8 cellular contexts compared by ENCODE assay signal in genomic region chr17:21214015-21214776, GRCh38. TPM values are rescaled to one million over a fixed set of nuclear protein-coding genes. Genes with fewer than 3 reads are reported as not detected.
DNase-seq lines count a peak whose midpoint lies in the region; ATAC-seq and TF ChIP-seq lines count a peak whose summit lies in the region.

Gene TMEM11, minus strand, starts transcription at chr17:21214161. Its CDS starts 9 bp downstream, at chr17:21214152.

- H3K36me3 ChIP-seq in mucosa of descending colon (ENCODE audit: low read depth): no peaks in the 10 kb centered on the region

- H3K9me3 ChIP-seq in mucosa of descending colon: no peaks in the 10 kb centered on the region

- peak; percentile 48 for DNase-seq in DMS153 treated with DMSO at 0.1 percent for 48 hours (lab: John Stamatoyannopoulos, UW; ENCODE audit: unreplicated experiment)
- peak; percentile 73 for DNase-seq in OCI-M2 (lab: John Stamatoyannopoulos, UW; ENCODE audit: unreplicated experiment)
- DNase-seq in activated T-cell treated with anti-CD3 and anti-CD28 coated beads for 4 hours: peak; percentile 93
- peak; percentile 98 for DNase-seq in epithelial cell of esophagus (ENCODE audit: low read depth)
- peak; percentile 94 to 98 (median 96) for DNase-seq in mucosa of descending colon
- DNase-seq in stimulated activated CD8-positive, alpha-beta memory T cell treated with anti-CD3 and anti-CD28 coated beads, Interleukin-4, amount 100 ng/mL, for 1 hour (ENCODE audit: low read depth in 2 of 2, low spot score in 1 of 2): peak; percentile 76 to 87

- peaks cover 41% of the 10 kb centered on the region for H3K4me1 ChIP-seq in mucosa of descending colon (ENCODE audit: low read depth)

- H3K27me3 Mint-ChIP-seq in IgD-negative memory B cell: no peaks in the 10 kb centered on the region

- no peaks in the 10 kb centered on the region for H3K9me3 Mint-ChIP-seq in IgD-negative memory B cell

- peak within 1 kb of the TSS; percentile 89 to 96 (median 96) for H3K4me3 Mint-ChIP-seq in IgD-negative memory B cell

- intact Hi-C loops in mucosa of descending colon (cut with DNase I, micrococcal nuclease): loop anchor here (10.0 kb wide), 1 partner anchor 89 kb away; the partner anchor contains the start of gene DHRS7B (in 2 of the 2)

- peaks cover 35 to 44% (median 38%) of the 10 kb centered on the region in 3 donors for H3K4me1 Mint-ChIP-seq in IgD-negative memory B cell

- ATAC-seq in GM21576 (IDR thresholded peaks at IDR 0.05; ENCODE audit: unreplicated experiment): peak; percentile 86
- ATAC-seq in mucosa of descending colon: peak; percentile 88

- H3K36me3 Mint-ChIP-seq in IgD-negative memory B cell: peaks cover 3% of the 10 kb centered on the region

- TF ChIP-seq CTCF in epithelial cell of esophagus (IDR thresholded peaks at IDR 0.05; ENCODE audit: insufficient read depth, low read depth, low read length, missing control alignments): no peak
- no peak for TF ChIP-seq CTCF in mucosa of descending colon (IDR thresholded peaks at IDR 0.05)

- peak within 1 kb of the TSS; percentile 81 for H3K4me3 ChIP-seq in epithelial cell of esophagus (ENCODE audit: low read length)
- peak within 1 kb of the TSS; percentile 100 for H3K4me3 ChIP-seq in mucosa of descending colon

- peak within 1 kb of the TSS; percentile 65 to 94 (median 91) for H3K27ac Mint-ChIP-seq in IgD-negative memory B cell

RNA-seq across cellular contexts. Expression of gene TMEM11, which starts in this region (rescaled TPM):
- polyA plus RNA-seq in IgD-negative memory B cell: 44.2 TPM
- total RNA-seq in mucosa of descending colon: 10 to 100 TPM; 25.7 to 34.4 (median 27.1) TPM

Comparison
In these comparisons a context has a peak if more than half of its experiments do, and no peak if none do; other contexts are left out.
1. Peak in every context shown above with its lines: DNase-seq, ATAC-seq and H3K4me3 ChIP-seq.
2. DNase-seq: peak in every context shown above with its lines; median percentile 98 in epithelial cell of esophagus; 96 in mucosa of descending colon; 93 in activated T-cell treated with anti-CD3 and anti-CD28 coated beads for 4 hours; 82 in stimulated activated CD8-positive, alpha-beta memory T cell treated with anti-CD3 and anti-CD28 coated beads, Interleukin-4, amount 100 ng/mL, for 1 hour; 73 in OCI-M2; 48 in DMS153 treated with DMSO at 0.1 percent for 48 hours.